In the genomic region with DNA sequence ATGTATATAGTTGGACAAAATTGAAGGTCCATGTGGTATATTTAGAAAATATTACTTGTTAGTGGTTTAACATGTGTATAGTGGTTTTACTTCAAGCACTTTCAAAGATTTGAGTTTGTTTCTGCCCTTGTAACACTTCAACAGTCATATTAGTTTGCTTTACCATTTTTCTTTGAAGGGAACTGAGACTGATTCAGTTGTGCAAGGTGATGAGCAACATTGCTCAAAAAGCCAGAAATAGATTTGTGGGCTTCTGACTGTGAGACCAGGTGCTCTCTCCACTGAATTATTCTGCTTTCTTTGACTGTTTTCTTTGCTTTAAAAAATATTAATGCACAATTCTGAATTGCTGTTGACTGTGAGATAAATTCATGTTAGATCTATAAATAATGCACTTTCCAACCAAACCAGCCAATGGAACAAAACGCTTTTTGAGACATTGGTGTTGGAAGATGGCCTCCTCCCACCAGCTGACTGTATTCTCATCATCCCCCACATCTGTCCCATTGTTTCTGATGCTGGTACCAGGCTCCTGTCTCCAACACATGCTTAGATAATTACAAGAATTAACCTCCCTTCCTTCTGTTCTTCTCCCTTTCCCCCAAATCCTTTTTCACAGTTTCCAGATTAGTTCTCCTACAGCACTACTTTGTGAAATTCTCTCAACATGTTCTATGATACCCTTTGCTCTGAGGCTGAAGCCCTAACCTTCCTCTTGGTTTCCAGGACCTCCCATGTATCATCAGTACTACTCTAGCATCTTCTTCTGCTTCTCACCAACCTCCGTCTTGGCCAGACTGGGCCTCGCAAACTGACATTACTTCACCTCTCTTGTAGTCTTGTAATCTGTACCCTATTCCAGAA, we compare ENCODE assay signal across 9 cellular contexts.
DNase-seq lines count a peak whose midpoint lies in the region; ATAC-seq and TF ChIP-seq lines count a peak whose summit lies in the region.
"Had no signal": no experiment of that assay in that cellular context is flagged by ENCODE, and none has a peak within 500 bp of the region (broad histone marks: within the 10 kb centered on the region; RNA-seq: fewer than 3 reads in every experiment).

No MANE protein-coding gene starts in this region.

- DNase-seq in GOT3 (lab: John Stamatoyannopoulos, UW) (no peak), amniotic stem cell (lab: John Stamatoyannopoulos, UW) (no peak), NCI-H1930 (lab: John Stamatoyannopoulos, UW) (no peak), AG08396 (ENCODE audit: low spot score) (no peak)

- no peaks in the 10 kb centered on the region for H3K9me3 ChIP-seq in DOHH2 (ENCODE audit: control insufficient read depth, insufficient read depth, low read length)
- H3K9me3 ChIP-seq in SU-DHL-6 (ENCODE audit: insufficient read depth, low read length), result no peaks in the 10 kb centered on the region

- peaks cover 21% of the 10 kb centered on the region for H3F3A ChIP-seq in DOHH2 (ENCODE audit: control insufficient read depth, insufficient read depth)
- H3F3A ChIP-seq in SU-DHL-6 (ENCODE audit: insufficient read depth), result peaks cover 6% of the 10 kb centered on the region; the same call in 1 of the 2 replicates

- H4K20me1 ChIP-seq in DOHH2 (ENCODE audit: control insufficient read depth, insufficient read depth, low read depth, low read length) (no peaks in the 10 kb centered on the region), SU-DHL-6 (ENCODE audit: low read depth, low read length) (no peaks in the 10 kb centered on the region)

- H3K4me3 ChIP-seq in DOHH2 (ENCODE audit: low read length) (peak overlapping the region; percentile 57), SU-DHL-6 (ENCODE audit: insufficient read depth, low read length, poor library complexity, severe bottlenecking) (no peak overlapping the region)

- H3K27ac ChIP-seq in DOHH2 (ENCODE audit: low read depth, low read length), result peak overlapping the region; percentile 93
- H3K27ac ChIP-seq in SU-DHL-6 (ENCODE audit: low read depth, low read length), result peak overlapping the region; percentile 49

- TF ChIP-seq CTCF in DOHH2 (IDR thresholded peaks at IDR 0.05; ENCODE audit: low read depth, low read length, poor library complexity, severe bottlenecking) (no peak), SU-DHL-6 (IDR thresholded peaks at IDR 0.05; ENCODE audit: insufficient read depth, low read length, poor library complexity, severe bottlenecking) (no peak)

- H3K9me2 ChIP-seq in DOHH2 (replicated peaks; ENCODE audit: control insufficient read depth, low read length) (no peaks in the 10 kb centered on the region), SU-DHL-6 (replicated peaks; ENCODE audit: insufficient read depth, low read length) (no peaks in the 10 kb centered on the region)

- H3K9ac ChIP-seq in SU-DHL-6 (ENCODE audit: low read length), result no peak overlapping the region

- H3K4me2 ChIP-seq in DOHH2 (ENCODE audit: low read length) (peak overlapping the region; percentile 80), SU-DHL-6 (ENCODE audit: low read depth, low read length, poor library complexity, severe bottlenecking) (peak overlapping the region; percentile 32)

- H3K36me3 ChIP-seq in DOHH2 (ENCODE audit: control insufficient read depth, low read length) (peaks cover 4% of the 10 kb centered on the region; the same call in 1 of the 2 replicates), SU-DHL-6 (ENCODE audit: low read length) (no peaks in the 10 kb centered on the region)

- H3K27me3 ChIP-seq in DOHH2 (ENCODE audit: control insufficient read depth, low read length) (no peaks in the 10 kb centered on the region), SU-DHL-6 (ENCODE audit: low read length) (no peaks in the 10 kb centered on the region)

- H3K79me2 ChIP-seq in DOHH2 (ENCODE audit: control insufficient read depth, low read length) (peaks cover 92% of the 10 kb centered on the region), SU-DHL-6 (ENCODE audit: insufficient read depth, low read length) (no peaks in the 10 kb centered on the region)

- ATAC-seq in GM19372 (IDR thresholded peaks at IDR 0.05; ENCODE audit: low read depth, unreplicated experiment), result peak; percentile 92
- peak; percentile 96 for ATAC-seq in HG03066 (IDR thresholded peaks at IDR 0.05; ENCODE audit: low read depth, unreplicated experiment)
- ATAC-seq: WTC11 had no signal

- no peak overlapping the region for H2AFZ ChIP-seq in SU-DHL-6 (ENCODE audit: low read depth, low read length, severe bottlenecking)

- H3K4me1 ChIP-seq in DOHH2 (ENCODE audit: control insufficient read depth, low read length), result peaks cover 94% of the 10 kb centered on the region
